Comparison of ENCODE assay signal across 13 cellular contexts in genomic region chr14:86708846-86709339, GRCh38.
"Had no signal": no experiment of that assay in that cellular context is flagged by ENCODE, and none has a peak within 500 bp of the region (broad histone marks: within the 10 kb centered on the region; RNA-seq: fewer than 3 reads in every experiment).

No MANE protein-coding gene starts in this region.

- H3K36me3 ChIP-seq: brain microvascular endothelial cell, right atrium auricular region, transverse colon had no signal

- ATAC-seq: esophagus mucosa; stimulated activated naive B cell treated with anti-CD40 and anti-IgM and Interleukin-4, amounts not matched to agents 10 μg/mL and 1 μg/mL and 100 μg/mL, for 72 hours had no signal

- H3K27ac ChIP-seq: brain microvascular endothelial cell, right atrium auricular region, transverse colon had no signal

- H3K9me3 ChIP-seq: right atrium auricular region, transverse colon had no signal

- H3K4me1 ChIP-seq: right atrium auricular region, transverse colon had no signal

- DNase-seq: activated CD4-positive, alpha-beta T cell treated with anti-CD3 and anti-CD28 coated beads, Interleukin-2, amount 50 U/mL, for 4 hours; activated CD4-positive, CD25-positive, alpha-beta regulatory T cell treated with anti-CD3 and anti-CD28 coated beads, Interleukin-2, amount 50 U/mL, for 72 hours; activated effector memory CD4-positive, alpha-beta T cell treated with Interleukin-2 at 50 U/mL for 16 hours; activated T-cell treated with anti-CD3 and anti-CD28 coated beads, Interleukin-2, amount 50 U/mL, for 1 hour; amygdala; brain microvascular endothelial cell; stimulated activated CD4-positive, alpha-beta T cell treated with anti-CD3 and anti-CD28 coated beads, Interleukin-1b, Interleukin-23, amount 100 ng/mL, for 48 hours; stimulated activated naive B cell treated with anti-CD40 and anti-IgM and Interleukin-4, amounts not matched to agents 10 μg/mL and 1 μg/mL and 100 μg/mL, for 72 hours; substantia nigra; SW 1271; transverse colon had no signal

- H3K27me3 ChIP-seq: brain microvascular endothelial cell, right atrium auricular region, transverse colon had no signal

- H3K4me3 ChIP-seq: right atrium auricular region, transverse colon had no signal
